Comparison of ENCODE assay signal across 8 cellular contexts in genomic region chr3:43288850-43289249, GRCh38. TPM values are rescaled to one million over a fixed set of nuclear protein-coding genes. Genes with fewer than 3 reads are reported as not detected.
DNase-seq lines count a peak whose midpoint lies in the region; ATAC-seq and TF ChIP-seq lines count a peak whose summit lies in the region.

No MANE protein-coding gene starts in this region.

- H3F3A ChIP-seq in DOHH2 (ENCODE audit: control insufficient read depth, insufficient read depth) (no peaks in the 10 kb centered on the region), SU-DHL-6 (ENCODE audit: insufficient read depth) (no peaks in the 10 kb centered on the region)

- H2AFZ ChIP-seq in SU-DHL-6 (ENCODE audit: low read depth, low read length, severe bottlenecking) = no peak overlapping the region

- TF ChIP-seq CTCF in DOHH2 (IDR thresholded peaks at IDR 0.05; ENCODE audit: low read depth, low read length, poor library complexity, severe bottlenecking) (no peak), SU-DHL-6 (IDR thresholded peaks at IDR 0.05; ENCODE audit: insufficient read depth, low read length, poor library complexity, severe bottlenecking) (no peak), fibroblast of pulmonary artery (IDR thresholded peaks at IDR 0.05; ENCODE audit: low read length, missing control alignments) (no peak), sigmoid colon (IDR thresholded peaks at IDR 0.05) (no peak)

- no peak for ATAC-seq in HG02759 (IDR thresholded peaks at IDR 0.05; ENCODE audit: unreplicated experiment)

- H3K9me3 ChIP-seq in DOHH2 (ENCODE audit: control insufficient read depth, insufficient read depth, low read length) (no peaks in the 10 kb centered on the region), SU-DHL-6 (ENCODE audit: insufficient read depth, low read length) (no peaks in the 10 kb centered on the region), sigmoid colon (no peaks in the 10 kb centered on the region)

- no peak overlapping the region for H3K9ac ChIP-seq in SU-DHL-6 (ENCODE audit: low read length)

- H3K36me3 ChIP-seq in DOHH2 (ENCODE audit: control insufficient read depth, low read length) = peaks cover 24% of the 10 kb centered on the region
- no peaks in the 10 kb centered on the region for H3K36me3 ChIP-seq in SU-DHL-6 (ENCODE audit: low read length)
- H3K36me3 ChIP-seq in sigmoid colon = no peaks in the 10 kb centered on the region

- H4K20me1 ChIP-seq in DOHH2 (ENCODE audit: control insufficient read depth, insufficient read depth, low read depth, low read length) = peaks cover 18% of the 10 kb centered on the region
- peaks cover 11% of the 10 kb centered on the region; the same call in 1 of the 2 replicates for H4K20me1 ChIP-seq in SU-DHL-6 (ENCODE audit: low read depth, low read length)

- no peaks in the 10 kb centered on the region for H3K27me3 ChIP-seq in DOHH2 (ENCODE audit: control insufficient read depth, low read length)
- no peaks in the 10 kb centered on the region for H3K27me3 ChIP-seq in SU-DHL-6 (ENCODE audit: low read length)
- no peaks in the 10 kb centered on the region for H3K27me3 ChIP-seq in sigmoid colon

- intact Hi-C loops in sigmoid colon (cut with DNase I) = loop anchor here (5.0 kb wide), 8 partner anchors 38 to 403 kb away; partner anchors contain the start of genes ABHD5, ANO10 and POMGNT2

- H3K9me2 ChIP-seq in DOHH2 (replicated peaks; ENCODE audit: control insufficient read depth, low read length) (no peaks in the 10 kb centered on the region), SU-DHL-6 (replicated peaks; ENCODE audit: insufficient read depth, low read length) (no peaks in the 10 kb centered on the region)

- no peak for TF ChIP-seq EP300 in sigmoid colon (IDR thresholded peaks at IDR 0.05)

- H3K27ac ChIP-seq in DOHH2 (ENCODE audit: low read depth, low read length) = no peak overlapping the region
- no peak overlapping the region for H3K27ac ChIP-seq in SU-DHL-6 (ENCODE audit: low read depth, low read length)
- H3K27ac ChIP-seq in sigmoid colon = peak overlapping the region; percentile 87 to 96 (median 91)

- no peak for TF ChIP-seq POLR2A in sigmoid colon (IDR thresholded peaks at IDR 0.05)

- DNase-seq in fibroblast of pulmonary artery (ENCODE audit: low read depth) (no peak), sigmoid colon (no peak), Ammon's horn (ENCODE audit: low spot score) (no peak), SHP77 (lab: John Stamatoyannopoulos, UW) (no peak), retina (no peak)

- WGBS in sigmoid colon, 2 donors = 54 to 56% methylated on average over 2 of the region's 2 CpGs

- peaks cover 68% of the 10 kb centered on the region for H3K79me2 ChIP-seq in DOHH2 (ENCODE audit: control insufficient read depth, low read length)
- H3K79me2 ChIP-seq in SU-DHL-6 (ENCODE audit: insufficient read depth, low read length) = peaks cover 23% of the 10 kb centered on the region

- peaks cover 33% of the 10 kb centered on the region for H3K4me1 ChIP-seq in DOHH2 (ENCODE audit: control insufficient read depth, low read length)
- peaks cover 0 to 71% (median 57%) of the 10 kb centered on the region in 4 donors for H3K4me1 ChIP-seq in sigmoid colon

- H3K4me2 ChIP-seq in DOHH2 (ENCODE audit: low read length) (peak overlapping the region; percentile 93), SU-DHL-6 (ENCODE audit: low read depth, low read length, poor library complexity, severe bottlenecking) (peak overlapping the region; percentile 76)

- H3K4me3 ChIP-seq in DOHH2 (ENCODE audit: low read length) = peak overlapping the region; percentile 78
- H3K4me3 ChIP-seq in SU-DHL-6 (ENCODE audit: insufficient read depth, low read length, poor library complexity, severe bottlenecking) = no peak overlapping the region
- H3K4me3 ChIP-seq in fibroblast of pulmonary artery (replicated peaks; ENCODE audit: low read depth, low read length) = peak overlapping the region; percentile 79
- peak overlapping the region in 3 of 4 donors; percentile 22 to 67 (median 64) for H3K4me3 ChIP-seq in sigmoid colon

RNA-seq across cellular contexts. Expression of gene SNRK, which starts 2.5 kb away (rescaled TPM):
- total RNA-seq in sigmoid colon = 10 to 100 TPM; 35.1 to 47.9 (median 42.1) TPM
- polyA plus RNA-seq in sigmoid colon = 10 to 100 TPM; 10.2 to 17.9 (median 17.1) TPM

Comparison
In these comparisons a context has a peak if more than half of its experiments do, and no peak if none do; other contexts are left out.
1. H3K27ac ChIP-seq: peak in sigmoid colon (4 of 4); none in DOHH2 (single experiment) and SU-DHL-6 (single experiment).